ENCODE assay signal across 8 cellular contexts in genomic region chr2:230068658-230069080, GRCh38. TPM values are rescaled to one million over a fixed set of nuclear protein-coding genes. Genes with fewer than 3 reads are reported as not detected.
A peak's percentile ranks its signal among the peaks of the same experiment; 100 is the strongest.
DNase-seq lines count a peak whose midpoint lies in the region; ATAC-seq and TF ChIP-seq lines count a peak whose summit lies in the region.

TSS of gene SLC16A14 (minus strand) at chr2:230068924. CDS start at chr2:230059352, 9,572 bp downstream.

- ATAC-seq in GM18867 (IDR thresholded peaks at IDR 0.05; ENCODE audit: unreplicated experiment), result peak; percentile 13
- no peak for ATAC-seq in HG03378 (IDR thresholded peaks at IDR 0.05; ENCODE audit: unreplicated experiment)

- DNase-seq in AG04449 (ENCODE audit: low read depth, low spot score), result no peak
- peak in 1 of 2 experiments; percentile 20 for DNase-seq in PC-9
- DNase-seq in MCF 10A (ENCODE audit: unreplicated experiment), result peak; percentile 67
- DNase-seq in skeletal muscle cell (ENCODE audit: low read depth), result no peak

- H3F3A ChIP-seq in PC-9 (ENCODE audit: insufficient read depth, low read depth), result no peaks in the 10 kb centered on the region

- peak within 1 kb of the TSS; percentile 72 for H3K4me3 Mint-ChIP-seq in MCF 10A (ENCODE audit: unreplicated experiment)

- H3K27ac ChIP-seq in HUES64 (ENCODE audit: low read depth, low read length) (no peak within 1 kb of the TSS), PC-9 (no peak within 1 kb of the TSS), iPS-20b (ENCODE audit: low read length) (no peak within 1 kb of the TSS)

- POLR2A ChIA-PET in AG04449 (lab: Yijun Ruan, JAX), result interaction anchor here (0.6 kb wide), 1 partner anchor 151 kb away, joined by 3 read pairs; the partner anchor contains the start of gene SP110
- POLR2A ChIA-PET in PC-9 (lab: Charles Lee; ENCODE audit: unreplicated experiment), result no interaction called here
- POLR2A ChIA-PET in MCF 10A (lab: Yijun Ruan, JAX), result interaction anchor here (0.6 to 3.4 kb wide), 9 partner anchors 10 to 549 kb away, joined by 3 to 11 read pairs (median 4); no protein-coding TSS in a partner anchor

- CTCF ChIA-PET in AG04449 (lab: Yijun Ruan, JAX) (interaction anchor here (1.0 to 4.3 kb wide), 6 partner anchors 31 to 288 kb away, joined by 3 to 33 read pairs (median 8); no protein-coding TSS in a partner anchor), PC-9 (lab: Charles Lee) (interaction anchor here (0.6 to 2.0 kb wide), 5 partner anchors 10 to 736 kb away, joined by 3 to 31 read pairs (median 4); no protein-coding TSS in a partner anchor), MCF 10A (lab: Yijun Ruan, JAX) (interaction anchor here (0.5 to 3.0 kb wide), 14 partner anchors 9 to 537 kb away, joined by 3 to 15 read pairs (median 4); no protein-coding TSS in a partner anchor)

- 9% methylated on average over 24 of the region's 24 CpGs for WGBS in HUES64

- H3K4me1 ChIP-seq in HUES64 (ENCODE audit: insufficient read depth, low read length) (no peaks in the 10 kb centered on the region), PC-9 (replicated peaks; ENCODE audit: insufficient read depth) (no peaks in the 10 kb centered on the region), iPS-20b (ENCODE audit: insufficient read depth, low read length) (no peaks in the 10 kb centered on the region; the same call in 1 of the 2 replicates)

- BruUV-seq in PC-9 (replicated peaks; lab: Mats Ljungman, UMichigan) (no TSS peak), MCF 10A (replicated peaks; lab: Mats Ljungman, UMichigan) (no TSS peak)

- peaks cover 9% of the 10 kb centered on the region for H3K4me1 Mint-ChIP-seq in MCF 10A (ENCODE audit: insufficient read depth, unreplicated experiment)

- intact Hi-C loops in PC-9 (cut with micrococcal nuclease; ENCODE audit: unreplicated experiment), result loop anchor here (5.0 kb wide), 3 partner anchors 286 to 744 kb away; no protein-coding TSS in a partner anchor
- intact Hi-C loops in MCF 10A (cut with micrococcal nuclease), result loop anchor here (1.0 kb wide), 1 partner anchor 60 kb away; no protein-coding TSS in a partner anchor

- H3K79me2 ChIP-seq in PC-9 (ENCODE audit: low read depth), result no peaks in the 10 kb centered on the region

- H3K9ac ChIP-seq in HUES64 (ENCODE audit: low read depth, low read length), result peak within 1 kb of the TSS; percentile 41
- H3K9ac ChIP-seq in iPS-20b (ENCODE audit: low read depth, low read length), result peak within 1 kb of the TSS; percentile 61; the same call in 1 of the 2 replicates

- H3K27me3 ChIP-seq in HUES64 (ENCODE audit: insufficient read depth, low read length) (peaks cover 33% of the 10 kb centered on the region), PC-9 (ENCODE audit: insufficient read depth, low read depth) (no peaks in the 10 kb centered on the region), iPS-20b (ENCODE audit: insufficient read depth, low read length) (peaks cover 33% of the 10 kb centered on the region)

- H3K27ac Mint-ChIP-seq in MCF 10A (ENCODE audit: low read depth, unreplicated experiment), result no peak within 1 kb of the TSS

- no peaks in the 10 kb centered on the region for H3K9me3 ChIP-seq in HUES64 (ENCODE audit: insufficient read depth, low read depth, low read length)
- H3K9me3 ChIP-seq in PC-9 (ENCODE audit: insufficient read depth, low read depth), result no peaks in the 10 kb centered on the region
- H3K9me3 ChIP-seq in iPS-20b (ENCODE audit: insufficient read depth, low read depth, low read length), result no peaks in the 10 kb centered on the region

- no peaks in the 10 kb centered on the region for H4K20me1 ChIP-seq in PC-9 (ENCODE audit: insufficient read depth)

- H3K9me3 Mint-ChIP-seq in MCF 10A (ENCODE audit: unreplicated experiment), result peaks cover 4% of the 10 kb centered on the region

- H3K36me3 ChIP-seq in HUES64 (ENCODE audit: insufficient read depth, low read length), result no peaks in the 10 kb centered on the region
- no peaks in the 10 kb centered on the region for H3K36me3 ChIP-seq in PC-9 (ENCODE audit: low read depth)
- no peaks in the 10 kb centered on the region for H3K36me3 ChIP-seq in iPS-20b (ENCODE audit: insufficient read depth, low read depth, low read length)

- H3K9me2 ChIP-seq in PC-9 (ENCODE audit: insufficient read depth), result no peaks in the 10 kb centered on the region

- no peaks in the 10 kb centered on the region for H3K27me3 Mint-ChIP-seq in MCF 10A (ENCODE audit: insufficient read depth, unreplicated experiment)

- H3K4me2 ChIP-seq in PC-9, result peak within 1 kb of the TSS; percentile 96

- TF ChIP-seq CTCF in AG04449 (IDR thresholded peaks at IDR 0.05; ENCODE audit: insufficient read depth, low read length, missing control alignments), result peak; percentile 36
- 0 out of 2 replicates have a peak, but pooled peaks have one; percentile 14 for TF ChIP-seq CTCF in PC-9 (conservative IDR thresholded peaks at IDR 0.05)
- TF ChIP-seq CTCF in MCF 10A (IDR thresholded peaks at IDR 0.05; ENCODE audit: unreplicated experiment), result no peak

- no peaks in the 10 kb centered on the region for H3K36me3 Mint-ChIP-seq in MCF 10A (ENCODE audit: insufficient read depth, unreplicated experiment)

- H2AFZ ChIP-seq in PC-9, result peak within 1 kb of the TSS; percentile 90

- H3K4me3 ChIP-seq in AG04449 (ENCODE audit: low read depth, low read length) (peak within 1 kb of the TSS; percentile 57), HUES64 (ENCODE audit: low read length) (peak within 1 kb of the TSS; percentile 54), PC-9 (peak within 1 kb of the TSS; percentile 77), iPS-20b (ENCODE audit: low read length) (peak within 1 kb of the TSS; percentile 80), skeletal muscle cell (ENCODE audit: low read depth, low read length) (peak within 1 kb of the TSS; percentile 65)

RNA-seq across cellular contexts. Expression of gene SLC16A14, which starts in this region (rescaled TPM):
- 0.70 TPM for polyA plus RNA-seq in HUES64 (2013, experiment 1 of 2)
- polyA plus RNA-seq in HUES64 (2013, experiment 2 of 2), result 2.2 TPM
- total RNA-seq in PC-9 (2021), result 0.57 and 1.4 TPM in 2 replicates
- total RNA-seq in MCF 10A (2022), result 0.56 and 1.8 TPM in 2 replicates
